ENCODE assay signal across 1 cellular context in the genomic region with DNA sequence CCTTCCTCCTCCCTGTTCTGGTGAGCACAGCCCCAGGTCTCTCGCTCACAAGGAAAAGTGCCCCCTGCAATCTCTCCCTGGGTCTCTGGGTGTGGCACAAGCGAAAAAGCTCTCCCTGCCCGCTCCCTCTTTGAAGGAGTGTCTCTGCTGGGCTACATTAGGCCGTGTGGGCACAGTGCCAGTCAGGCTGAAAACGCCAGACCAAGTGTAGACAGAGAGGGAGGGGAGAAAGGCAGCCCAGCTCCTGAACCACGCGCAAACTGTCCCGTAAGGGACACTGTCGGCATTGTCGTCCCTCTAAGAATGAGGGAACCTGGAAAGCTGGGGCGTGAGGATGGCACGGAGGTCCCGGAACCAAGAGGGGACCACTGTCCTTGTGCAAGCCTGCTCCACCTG.
TF ChIP-seq lines count a peak whose summit lies in the region.

No MANE protein-coding gene starts in this region.

TF ChIP-seq in IMR-90, 13 proteins besides CTCF, POLR2A, EP300 and RAD21:
- TF ChIP-seq MAFK (IDR thresholded peaks at IDR 0.05; ENCODE audit: low read depth, low read length) (no peak), BHLHE40 (IDR thresholded peaks at IDR 0.05; ENCODE audit: low read depth, low read length) (no peak), MAZ (IDR thresholded peaks at IDR 0.05; ENCODE audit: borderline replicate concordance, low read depth, low read length) (no peak), RCOR1 (IDR thresholded peaks at IDR 0.05; ENCODE audit: insufficient replicate concordance, low read length) (no peak), CHD1 (IDR thresholded peaks at IDR 0.05; ENCODE audit: low read depth, low read length) (no peak), RFX5 (IDR thresholded peaks at IDR 0.05; ENCODE audit: low read depth, low read length) (no peak), NFE2L2 (IDR thresholded peaks at IDR 0.05; ENCODE audit: low read depth, low read length) (no peak)
- TF ChIP-seq, protein P1, sequence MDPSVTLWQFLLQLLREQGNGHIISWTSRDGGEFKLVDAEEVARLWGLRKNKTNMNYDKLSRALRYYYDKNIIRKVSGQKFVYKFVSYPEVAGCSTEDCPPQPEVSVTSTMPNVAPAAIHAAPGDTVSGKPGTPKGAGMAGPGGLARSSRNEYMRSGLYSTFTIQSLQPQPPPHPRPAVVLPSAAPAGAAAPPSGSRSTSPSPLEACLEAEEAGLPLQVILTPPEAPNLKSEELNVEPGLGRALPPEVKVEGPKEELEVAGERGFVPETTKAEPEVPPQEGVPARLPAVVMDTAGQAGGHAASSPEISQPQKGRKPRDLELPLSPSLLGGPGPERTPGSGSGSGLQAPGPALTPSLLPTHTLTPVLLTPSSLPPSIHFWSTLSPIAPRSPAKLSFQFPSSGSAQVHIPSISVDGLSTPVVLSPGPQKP (IDR thresholded peaks at IDR 0.05; ENCODE audit: borderline replicate concordance, low read depth, low read length) = no peak
- TF ChIP-seq, protein P2, sequence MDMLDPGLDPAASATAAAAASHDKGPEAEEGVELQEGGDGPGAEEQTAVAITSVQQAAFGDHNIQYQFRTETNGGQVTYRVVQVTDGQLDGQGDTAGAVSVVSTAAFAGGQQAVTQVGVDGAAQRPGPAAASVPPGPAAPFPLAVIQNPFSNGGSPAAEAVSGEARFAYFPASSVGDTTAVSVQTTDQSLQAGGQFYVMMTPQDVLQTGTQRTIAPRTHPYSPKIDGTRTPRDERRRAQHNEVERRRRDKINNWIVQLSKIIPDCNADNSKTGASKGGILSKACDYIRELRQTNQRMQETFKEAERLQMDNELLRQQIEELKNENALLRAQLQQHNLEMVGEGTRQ (IDR thresholded peaks at IDR 0.05; ENCODE audit: low read depth, low read length) = no peak
